8 cellular contexts compared by ENCODE assay signal in genomic region chr17:33947762-33948161, GRCh38.
"Had no signal": no experiment of that assay in that cellular context is flagged by ENCODE, and none has a peak within 500 bp of the region (broad histone marks: within the 10 kb centered on the region; RNA-seq: fewer than 3 reads in every experiment).

No MANE protein-coding gene starts in this region.

- H3K27ac Mint-ChIP-seq: IgD-negative memory B cell had no signal

- H3K9ac ChIP-seq: KMS-11 had no signal

- ATAC-seq: HepG2 had no signal

- H3K4me1 Mint-ChIP-seq: IgD-negative memory B cell had no signal

- H3K9me3 Mint-ChIP-seq: IgD-negative memory B cell had no signal

- H3K27ac ChIP-seq: HL-60, KMS-11 had no signal

- DNase-seq: IMR-90, KBM-7, KG1 had no signal

- H3K36me3 Mint-ChIP-seq: IgD-negative memory B cell had no signal

- FAIRE-seq: HepG2, HTR-8/SVneo had no signal

- H3K4me2 ChIP-seq: KMS-11 had no signal

- H3K4me3 Mint-ChIP-seq: IgD-negative memory B cell had no signal
